In the genomic region with DNA sequence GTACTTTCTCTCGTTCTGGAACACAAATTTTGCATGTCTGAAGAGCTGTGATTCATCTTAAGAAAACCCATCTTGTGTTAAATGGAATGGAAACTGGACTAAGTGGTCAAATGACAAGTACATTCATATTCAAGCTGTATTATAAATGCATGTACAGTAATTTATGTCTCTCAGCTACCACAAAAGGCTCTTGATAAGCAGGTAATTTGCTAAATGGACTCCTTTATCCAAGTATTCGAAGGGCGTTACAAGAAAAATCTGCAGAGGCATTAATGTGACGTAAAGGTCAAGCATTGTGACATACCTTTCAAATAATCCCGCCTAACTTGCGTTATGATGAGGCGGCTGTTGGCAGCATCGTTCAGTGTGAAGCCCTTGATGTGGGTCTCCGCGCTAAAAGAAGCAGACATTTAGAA, we compare ENCODE assay signal across 18 cellular contexts.
DNase-seq lines count a peak whose midpoint lies in the region; ATAC-seq, FAIRE-seq and TF ChIP-seq lines count a peak whose summit lies in the region.
"Had no signal": no experiment of that assay in that cellular context is flagged by ENCODE, and none has a peak within 500 bp of the region (broad histone marks: within the 10 kb centered on the region; RNA-seq: fewer than 3 reads in every experiment).

No MANE protein-coding gene starts in this region.

- H3K14ac ChIP-seq in trophoblast cell (ENCODE audit: low read length): no peak overlapping the region

- no peak overlapping the region for H3K4ac ChIP-seq in trophoblast cell (ENCODE audit: low read depth, low read length)

- no peak overlapping the region for H3K23ac ChIP-seq in trophoblast cell (ENCODE audit: low read length)

- no peaks in the 10 kb centered on the region for H3K9me3 Mint-ChIP-seq in astrocyte (ENCODE audit: unreplicated experiment)
- H3K9me3 Mint-ChIP-seq in CD14-positive monocyte: no peaks in the 10 kb centered on the region
- H3K9me3 Mint-ChIP-seq: WTC11 had no signal

- no peak overlapping the region for H2AK5ac ChIP-seq in trophoblast cell (ENCODE audit: low read length)

- H2BK12ac ChIP-seq in trophoblast cell (ENCODE audit: low read length): no peak overlapping the region

- intact Hi-C loops in CD14-positive monocyte (cut with micrococcal nuclease): no loop called here

- H3K4me1 ChIP-seq in HEK293 (ENCODE audit: control insufficient read depth, insufficient read depth, low read length) (no peaks in the 10 kb centered on the region), astrocyte (ENCODE audit: insufficient read depth, low read length) (peaks cover 23% of the 10 kb centered on the region), trophoblast cell (ENCODE audit: control insufficient read depth in 1 of 2, insufficient read depth in 2 of 2, low read length in 2 of 2) (no peaks in the 10 kb centered on the region)
- H3K4me1 ChIP-seq: body of pancreas had no signal

- no peak overlapping the region for H2BK120ac ChIP-seq in trophoblast cell (ENCODE audit: insufficient read depth, low read length, poor library complexity)

- H4K20me1 ChIP-seq in astrocyte (ENCODE audit: insufficient read depth, low read length): no peaks in the 10 kb centered on the region

- H3K36me3 Mint-ChIP-seq in astrocyte (ENCODE audit: low read depth, unreplicated experiment) (peaks cover 8% of the 10 kb centered on the region), CD14-positive monocyte (peaks cover 69 to 76% of the 10 kb centered on the region in 2 donors)

- peak; percentile 41 to 77 for ATAC-seq in activated CD4-positive, CD25-positive, alpha-beta regulatory T cell treated with anti-CD3 and anti-CD28 coated beads, Interleukin-2, amount 50 U/mL, for 24 hours
- ATAC-seq: body of pancreas, WTC11 had no signal

- H3K27me3 Mint-ChIP-seq in astrocyte (ENCODE audit: low read depth, unreplicated experiment): no peaks in the 10 kb centered on the region
- no peaks in the 10 kb centered on the region for H3K27me3 Mint-ChIP-seq in CD14-positive monocyte (ENCODE audit: low read depth in 3 of 3)

- DNase-seq in activated CD4-positive, CD25-positive, alpha-beta regulatory T cell treated with anti-CD3 and anti-CD28 coated beads, Interleukin-2, amount 50 U/mL, for 72 hours: no peak
- peak; percentile 95 for DNase-seq in astrocyte (ENCODE audit: low read depth)
- DNase-seq in trophoblast cell: peak; percentile 26 to 88
- no peak for DNase-seq in activated effector memory CD4-positive, alpha-beta T cell treated with anti-CD3 and anti-CD28 coated beads, Interleukin-2, amount 50 U/mL, for 16 hours
- no peak for DNase-seq in AML-193 (lab: John Stamatoyannopoulos, UW)
- no peak for DNase-seq in CD14-positive monocyte (ENCODE audit: low spot score)
- DNase-seq: body of pancreas, COR-L47, HCEC 1CT, mammary epithelial cell, NCI-H226, nucleus accumbens had no signal

- no peak overlapping the region for H3K18ac ChIP-seq in trophoblast cell (ENCODE audit: low read length)

- POLR2A ChIA-PET in HEK293 (lab: Yijun Ruan, JAX): no interaction called here

- H3K4me3 ChIP-seq in HEK293 (ENCODE audit: low read depth, low read length) (no peak overlapping the region), astrocyte (ENCODE audit: insufficient read depth, low read depth, low read length) (peak overlapping the region; percentile 43), trophoblast cell (ENCODE audit: low read depth, low read length) (no peak overlapping the region)
- H3K4me3 ChIP-seq: body of pancreas, smooth muscle cell had no signal

- H3K4me1 Mint-ChIP-seq in astrocyte (ENCODE audit: low read depth, unreplicated experiment) (peaks cover 17% of the 10 kb centered on the region), CD14-positive monocyte (peaks cover 4% of the 10 kb centered on the region)
- H3K4me1 Mint-ChIP-seq: WTC11 had no signal

- H4K91ac ChIP-seq in trophoblast cell (ENCODE audit: low read depth, low read length): no peak overlapping the region

- peaks cover 4% of the 10 kb centered on the region for H3K79me2 ChIP-seq in astrocyte (ENCODE audit: insufficient read depth, low read length)
- H3K79me2 ChIP-seq in trophoblast cell (ENCODE audit: control insufficient read depth, insufficient read depth, low read length, poor library complexity): no peaks in the 10 kb centered on the region

- H3K27ac ChIP-seq in HEK293 (ENCODE audit: extremely low read depth, low read depth, low read length) (no peak overlapping the region), astrocyte (ENCODE audit: low read depth, low read length) (peak overlapping the region; percentile 91), trophoblast cell (ENCODE audit: low read depth, low read length) (no peak overlapping the region)
- H3K27ac ChIP-seq: body of pancreas, HL-60 had no signal

- H3K27ac Mint-ChIP-seq in astrocyte (ENCODE audit: unreplicated experiment): no peak overlapping the region
- H3K27ac Mint-ChIP-seq in CD14-positive monocyte: no peak overlapping the region
- H3K27ac Mint-ChIP-seq: WTC11 had no signal

- H3K4me3 Mint-ChIP-seq in astrocyte (ENCODE audit: unreplicated experiment) (no peak overlapping the region), CD14-positive monocyte (no peak overlapping the region)
- H3K4me3 Mint-ChIP-seq: WTC11 had no signal

- H3K79me1 ChIP-seq in trophoblast cell (ENCODE audit: low read length): no peaks in the 10 kb centered on the region

- H4K12ac ChIP-seq in trophoblast cell (ENCODE audit: low read depth, low read length): no peak overlapping the region

- H3K36me3 ChIP-seq in HEK293 (ENCODE audit: control insufficient read depth in 2 of 2, insufficient read depth in 1 of 2, low read length in 2 of 2) (peaks cover 29 to 64% of the 10 kb centered on the region in 2 experiments), astrocyte (ENCODE audit: insufficient read depth, low read length) (peaks cover 18% of the 10 kb centered on the region), trophoblast cell (ENCODE audit: control insufficient read depth in 1 of 2, insufficient read depth in 2 of 2, low read length in 2 of 2) (peaks cover 10 to 18% of the 10 kb centered on the region in 2 experiments)

- FAIRE-seq in astrocyte (lab: Jason Lieb, UNC): peak; percentile 9
- FAIRE-seq: A204.1 had no signal

- H4K8ac ChIP-seq in trophoblast cell (ENCODE audit: low read depth, low read length): no peak overlapping the region

- CTCF ChIA-PET in HEK293 (lab: Yijun Ruan, JAX): no interaction called here

- H3K9ac ChIP-seq in astrocyte (ENCODE audit: low read length): peak overlapping the region; percentile 75
- H3K9ac ChIP-seq in trophoblast cell (ENCODE audit: low read length): no peak overlapping the region

- TF ChIP-seq CTCF in HEK293 (tag by site-specific recombination; IDR thresholded peaks at IDR 0.05) (no peak), astrocyte (IDR thresholded peaks at IDR 0.05; ENCODE audit: insufficient read depth, low read depth, low read length) (no peak), CD14-positive monocyte (IDR thresholded peaks at IDR 0.05) (no peak)

- H2BK5ac ChIP-seq in trophoblast cell (ENCODE audit: low read depth, low read length, poor library complexity): no peak overlapping the region

- no peaks in the 10 kb centered on the region for H3K9me3 ChIP-seq in HEK293 (ENCODE audit: control insufficient read depth, insufficient read depth, low read depth, low read length)
- no peaks in the 10 kb centered on the region for H3K9me3 ChIP-seq in astrocyte (ENCODE audit: insufficient read depth, low read depth, low read length)
- H3K9me3 ChIP-seq in trophoblast cell (ENCODE audit: insufficient read depth, low read depth, low read length): no peaks in the 10 kb centered on the region
- H3K9me3 ChIP-seq: body of pancreas had no signal

- H2AFZ ChIP-seq in astrocyte (ENCODE audit: low read depth, low read length): no peak overlapping the region
- H2AFZ ChIP-seq in trophoblast cell (ENCODE audit: insufficient read depth, low read length, poor library complexity): no peak overlapping the region

- WGBS in trophoblast cell (ENCODE audit: extremely low coverage, insufficient coverage, insufficient read length): no CpG with 5 or more reads among the region's 10 CpGs

- peak overlapping the region; percentile 82 for H3K4me2 ChIP-seq in astrocyte (ENCODE audit: low read length)
- no peak overlapping the region for H3K4me2 ChIP-seq in trophoblast cell (ENCODE audit: low read length)
- H3K4me2 ChIP-seq: smooth muscle cell had no signal

- H3K27me3 ChIP-seq in astrocyte (ENCODE audit: insufficient read depth, low read length) (no peaks in the 10 kb centered on the region), trophoblast cell (ENCODE audit: insufficient read depth, low read length) (no peaks in the 10 kb centered on the region)
- H3K27me3 ChIP-seq: body of pancreas had no signal

TF ChIP-seq in HEK293, 187 proteins besides CTCF, POLR2A, EP300 and RAD21:
- TF ChIP-seq ZNF24 (tag by site-specific recombination; IDR thresholded peaks at IDR 0.05): no peak
- TF ChIP-seq, protein P1, sequence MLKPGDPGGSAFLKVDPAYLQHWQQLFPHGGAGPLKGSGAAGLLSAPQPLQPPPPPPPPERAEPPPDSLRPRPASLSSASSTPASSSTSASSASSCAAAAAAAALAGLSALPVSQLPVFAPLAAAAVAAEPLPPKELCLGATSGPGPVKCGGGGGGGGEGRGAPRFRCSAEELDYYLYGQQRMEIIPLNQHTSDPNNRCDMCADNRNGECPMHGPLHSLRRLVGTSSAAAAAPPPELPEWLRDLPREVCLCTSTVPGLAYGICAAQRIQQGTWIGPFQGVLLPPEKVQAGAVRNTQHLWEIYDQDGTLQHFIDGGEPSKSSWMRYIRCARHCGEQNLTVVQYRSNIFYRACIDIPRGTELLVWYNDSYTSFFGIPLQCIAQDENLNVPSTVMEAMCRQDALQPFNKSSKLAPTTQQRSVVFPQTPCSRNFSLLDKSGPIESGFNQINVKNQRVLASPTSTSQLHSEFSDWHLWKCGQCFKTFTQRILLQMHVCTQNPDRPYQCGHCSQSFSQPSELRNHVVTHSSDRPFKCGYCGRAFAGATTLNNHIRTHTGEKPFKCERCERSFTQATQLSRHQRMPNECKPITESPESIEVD (tag by site-specific recombination; IDR thresholded peaks at IDR 0.05): 0 out of 2 replicates have a peak, but pooled peaks have one; percentile 8
- 0 out of 2 replicates have a peak, but pooled peaks have one; percentile 22 for TF ChIP-seq OSR2 (tag by site-specific recombination; IDR thresholded peaks at IDR 0.05)
- TF ChIP-seq ZNF514 (tag by site-specific recombination; IDR thresholded peaks at IDR 0.05): no peak
- no peak for TF ChIP-seq ZNF571 (tag by site-specific recombination; IDR thresholded peaks at IDR 0.05)
- TF ChIP-seq, protein P2, sequence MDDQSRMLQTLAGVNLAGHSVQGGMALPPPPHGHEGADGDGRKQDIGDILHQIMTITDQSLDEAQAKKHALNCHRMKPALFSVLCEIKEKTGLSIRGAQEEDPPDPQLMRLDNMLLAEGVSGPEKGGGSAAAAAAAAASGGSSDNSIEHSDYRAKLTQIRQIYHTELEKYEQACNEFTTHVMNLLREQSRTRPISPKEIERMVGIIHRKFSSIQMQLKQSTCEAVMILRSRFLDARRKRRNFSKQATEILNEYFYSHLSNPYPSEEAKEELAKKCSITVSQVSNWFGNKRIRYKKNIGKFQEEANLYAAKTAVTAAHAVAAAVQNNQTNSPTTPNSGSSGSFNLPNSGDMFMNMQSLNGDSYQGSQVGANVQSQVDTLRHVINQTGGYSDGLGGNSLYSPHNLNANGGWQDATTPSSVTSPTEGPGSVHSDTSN (CRISPR knock-in tag; IDR thresholded peaks at IDR 0.05): no peak
- TF ChIP-seq ZNF473 (tag by site-specific recombination; IDR thresholded peaks at IDR 0.05): no peak

Comparison
In these comparisons a context has a peak if more than half of its experiments do, and no peak if none do; other contexts are left out.
1. DNase-seq: peak in astrocyte (single experiment) and trophoblast cell (2 of 2); none in activated CD4-positive, CD25-positive, alpha-beta regulatory T cell treated with anti-CD3 and anti-CD28 coated beads, Interleukin-2, amount 50 U/mL, for 72 hours (single experiment), activated effector memory CD4-positive, alpha-beta T cell treated with anti-CD3 and anti-CD28 coated beads, Interleukin-2, amount 50 U/mL, for 16 hours (single experiment), AML-193 (0 of 2) and CD14-positive monocyte (single experiment).